Comparison of ENCODE assay signal across 1 cellular context in the genomic region with DNA sequence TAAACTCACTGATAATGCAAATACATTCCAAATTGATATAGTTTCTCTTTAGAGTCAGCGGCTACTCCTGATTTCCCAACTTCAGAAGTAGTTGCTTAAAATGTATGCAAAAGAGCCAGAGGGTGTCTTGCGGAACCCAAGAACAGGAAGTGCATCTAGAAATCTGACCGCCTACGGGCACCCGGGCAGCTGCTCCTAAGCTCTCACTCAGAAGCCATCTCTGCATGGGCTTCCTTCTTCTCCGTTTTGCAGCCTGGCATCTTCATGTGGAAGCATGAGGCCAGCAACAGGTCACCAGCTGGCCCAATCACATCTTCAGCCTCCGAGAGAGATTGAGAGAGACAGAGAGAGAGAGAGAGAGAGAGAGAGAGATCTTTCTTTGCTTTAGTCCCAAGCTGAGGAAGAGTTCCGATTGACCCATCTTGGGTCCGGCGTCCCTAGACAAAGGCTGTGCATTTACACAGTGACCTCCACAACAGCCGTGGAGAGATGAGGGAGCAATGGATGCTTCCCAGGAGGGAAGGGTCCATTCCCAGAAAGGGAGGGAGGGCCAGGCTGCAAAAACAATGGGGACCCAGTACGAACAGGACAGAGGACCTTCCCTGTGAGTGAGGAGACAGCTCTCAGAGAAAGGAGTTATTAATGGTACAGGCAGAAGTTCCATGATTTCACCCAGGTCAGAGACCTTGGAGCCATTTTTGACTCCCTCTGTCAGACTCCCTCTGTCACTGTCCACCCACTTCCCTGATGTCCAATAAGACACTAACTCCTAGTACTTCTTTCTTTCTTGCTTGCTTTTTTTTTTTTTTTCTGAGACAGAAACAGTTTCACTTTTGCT.
TF ChIP-seq lines count a peak whose summit lies in the region.

No MANE protein-coding gene starts in this region.

TF ChIP-seq in K562, 482 proteins besides CTCF, POLR2A, EP300 and RAD21 (continued from another document and continues in another):
- TF ChIP-seq ZNF311 (CRISPR knock-in tag; IDR thresholded peaks at IDR 0.05) (no peak), ZNF57 (CRISPR knock-in tag; IDR thresholded peaks at IDR 0.05) (0 out of 2 replicates have a peak, but pooled peaks have one; percentile 9), ELF2 (CRISPR knock-in tag; IDR thresholded peaks at IDR 0.05) (no peak; the same call in 1 of the 2 replicates), TOE1 (IDR thresholded peaks at IDR 0.05; ENCODE audit: borderline replicate concordance) (peak; percentile 25; the same call in 1 of the 2 replicates), TOE1 (CRISPR knock-in tag; IDR thresholded peaks at IDR 0.05; ENCODE audit: borderline replicate concordance, low read depth) (no peak), POLR2H (tag; IDR thresholded peaks at IDR 0.05; ENCODE audit: low read depth) (peak; percentile 75; the same call in 1 of the 2 replicates), SAFB2 (IDR thresholded peaks at IDR 0.05; ENCODE audit: borderline replicate concordance, low read depth, low read length, severe bottlenecking) (no peak), PRMT5 (CRISPR knock-in tag; IDR thresholded peaks at IDR 0.05) (no peak), EGR1 (conservative IDR thresholded peaks at IDR 0.05) (no peak; the same call in 1 of the 2 replicates), LEF1 (IDR thresholded peaks at IDR 0.05) (peak; percentile 36; the same call in 1 of the 2 replicates), MTA2 (IDR thresholded peaks at IDR 0.05; ENCODE audit: low read depth) (0 out of 2 replicates have a peak, but pooled peaks have one; percentile 16), ZNF561 (CRISPR knock-in tag; conservative IDR thresholded peaks at IDR 0.05) (no peak), ZNF324 (CRISPR knock-in tag; IDR thresholded peaks at IDR 0.05) (0 out of 2 replicates have a peak, but pooled peaks have one; percentile 21), ZNF146 (CRISPR knock-in tag; IDR thresholded peaks at IDR 0.05; ENCODE audit: unreplicated experiment) (no peak), CREB1 (IDR thresholded peaks at IDR 0.05) (no peak), CREB1 (CRISPR knock-in tag; IDR thresholded peaks at IDR 0.05) (no peak), RBFOX2 (IDR thresholded peaks at IDR 0.05; ENCODE audit: low read depth, low read length) (peak; percentile 22; the same call in 1 of the 2 replicates), HNRNPL (IDR thresholded peaks at IDR 0.05; ENCODE audit: low read depth, low read length) (no peak), POLR2AphosphoS5 (IDR thresholded peaks at IDR 0.05; ENCODE audit: control insufficient read depth, insufficient read depth, low read depth, low read length) (peak; percentile 61), ZBED1 (IDR thresholded peaks at IDR 0.05) (no peak), NR2C1 (IDR thresholded peaks at IDR 0.05) (peak; percentile 44), NR2C1 (tag; IDR thresholded peaks at IDR 0.05) (peak; percentile 56; the same call in 1 of the 2 replicates), ZNF830 (CRISPR knock-in tag; IDR thresholded peaks at IDR 0.05) (no peak), MTA3 (IDR thresholded peaks at IDR 0.05; ENCODE audit: borderline replicate concordance) (peak; percentile 55)
- TF ChIP-seq, protein P1, sequence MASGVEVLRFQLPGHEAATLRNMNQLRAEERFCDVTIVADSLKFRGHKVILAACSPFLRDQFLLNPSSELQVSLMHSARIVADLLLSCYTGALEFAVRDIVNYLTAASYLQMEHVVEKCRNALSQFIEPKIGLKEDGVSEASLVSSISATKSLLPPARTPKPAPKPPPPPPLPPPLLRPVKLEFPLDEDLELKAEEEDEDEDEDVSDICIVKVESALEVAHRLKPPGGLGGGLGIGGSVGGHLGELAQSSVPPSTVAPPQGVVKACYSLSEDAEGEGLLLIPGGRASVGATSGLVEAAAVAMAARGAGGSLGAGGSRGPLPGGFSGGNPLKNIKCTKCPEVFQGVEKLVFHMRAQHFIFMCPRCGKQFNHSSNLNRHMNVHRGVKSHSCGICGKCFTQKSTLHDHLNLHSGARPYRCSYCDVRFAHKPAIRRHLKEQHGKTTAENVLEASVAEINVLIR (CRISPR knock-in tag; IDR thresholded peaks at IDR 0.05): 0 out of 2 replicates have a peak, but pooled peaks have one; percentile 8
- TF ChIP-seq, protein P2, sequence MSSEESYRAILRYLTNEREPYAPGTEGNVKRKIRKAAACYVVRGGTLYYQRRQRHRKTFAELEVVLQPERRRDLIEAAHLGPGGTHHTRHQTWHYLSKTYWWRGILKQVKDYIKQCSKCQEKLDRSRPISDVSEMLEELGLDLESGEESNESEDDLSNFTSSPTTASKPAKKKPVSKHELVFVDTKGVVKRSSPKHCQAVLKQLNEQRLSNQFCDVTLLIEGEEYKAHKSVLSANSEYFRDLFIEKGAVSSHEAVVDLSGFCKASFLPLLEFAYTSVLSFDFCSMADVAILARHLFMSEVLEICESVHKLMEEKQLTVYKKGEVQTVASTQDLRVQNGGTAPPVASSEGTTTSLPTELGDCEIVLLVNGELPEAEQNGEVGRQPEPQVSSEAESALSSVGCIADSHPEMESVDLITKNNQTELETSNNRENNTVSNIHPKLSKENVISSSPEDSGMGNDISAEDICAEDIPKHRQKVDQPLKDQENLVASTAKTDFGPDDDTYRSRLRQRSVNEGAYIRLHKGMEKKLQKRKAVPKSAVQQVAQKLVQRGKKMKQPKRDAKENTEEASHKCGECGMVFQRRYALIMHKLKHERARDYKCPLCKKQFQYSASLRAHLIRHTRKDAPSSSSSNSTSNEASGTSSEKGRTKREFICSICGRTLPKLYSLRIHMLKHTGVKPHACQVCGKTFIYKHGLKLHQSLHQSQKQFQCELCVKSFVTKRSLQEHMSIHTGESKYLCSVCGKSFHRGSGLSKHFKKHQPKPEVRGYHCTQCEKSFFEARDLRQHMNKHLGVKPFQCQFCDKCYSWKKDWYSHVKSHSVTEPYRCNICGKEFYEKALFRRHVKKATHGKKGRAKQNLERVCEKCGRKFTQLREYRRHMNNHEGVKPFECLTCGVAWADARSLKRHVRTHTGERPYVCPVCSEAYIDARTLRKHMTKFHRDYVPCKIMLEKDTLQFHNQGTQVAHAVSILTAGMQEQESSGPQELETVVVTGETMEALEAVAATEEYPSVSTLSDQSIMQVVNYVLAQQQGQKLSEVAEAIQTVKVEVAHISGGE (CRISPR knock-in tag; IDR thresholded peaks at IDR 0.05): peak in 2 of 3 experiments; percentile 82 to 98; a peak in 4 of 6 replicates
- TF ChIP-seq, protein P3, sequence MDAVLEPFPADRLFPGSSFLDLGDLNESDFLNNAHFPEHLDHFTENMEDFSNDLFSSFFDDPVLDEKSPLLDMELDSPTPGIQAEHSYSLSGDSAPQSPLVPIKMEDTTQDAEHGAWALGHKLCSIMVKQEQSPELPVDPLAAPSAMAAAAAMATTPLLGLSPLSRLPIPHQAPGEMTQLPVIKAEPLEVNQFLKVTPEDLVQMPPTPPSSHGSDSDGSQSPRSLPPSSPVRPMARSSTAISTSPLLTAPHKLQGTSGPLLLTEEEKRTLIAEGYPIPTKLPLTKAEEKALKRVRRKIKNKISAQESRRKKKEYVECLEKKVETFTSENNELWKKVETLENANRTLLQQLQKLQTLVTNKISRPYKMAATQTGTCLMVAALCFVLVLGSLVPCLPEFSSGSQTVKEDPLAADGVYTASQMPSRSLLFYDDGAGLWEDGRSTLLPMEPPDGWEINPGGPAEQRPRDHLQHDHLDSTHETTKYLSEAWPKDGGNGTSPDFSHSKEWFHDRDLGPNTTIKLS (IDR thresholded peaks at IDR 0.05; ENCODE audit: borderline replicate concordance, low read depth): no peak; the same call in 1 of the 2 replicates
- TF ChIP-seq, protein P4, sequence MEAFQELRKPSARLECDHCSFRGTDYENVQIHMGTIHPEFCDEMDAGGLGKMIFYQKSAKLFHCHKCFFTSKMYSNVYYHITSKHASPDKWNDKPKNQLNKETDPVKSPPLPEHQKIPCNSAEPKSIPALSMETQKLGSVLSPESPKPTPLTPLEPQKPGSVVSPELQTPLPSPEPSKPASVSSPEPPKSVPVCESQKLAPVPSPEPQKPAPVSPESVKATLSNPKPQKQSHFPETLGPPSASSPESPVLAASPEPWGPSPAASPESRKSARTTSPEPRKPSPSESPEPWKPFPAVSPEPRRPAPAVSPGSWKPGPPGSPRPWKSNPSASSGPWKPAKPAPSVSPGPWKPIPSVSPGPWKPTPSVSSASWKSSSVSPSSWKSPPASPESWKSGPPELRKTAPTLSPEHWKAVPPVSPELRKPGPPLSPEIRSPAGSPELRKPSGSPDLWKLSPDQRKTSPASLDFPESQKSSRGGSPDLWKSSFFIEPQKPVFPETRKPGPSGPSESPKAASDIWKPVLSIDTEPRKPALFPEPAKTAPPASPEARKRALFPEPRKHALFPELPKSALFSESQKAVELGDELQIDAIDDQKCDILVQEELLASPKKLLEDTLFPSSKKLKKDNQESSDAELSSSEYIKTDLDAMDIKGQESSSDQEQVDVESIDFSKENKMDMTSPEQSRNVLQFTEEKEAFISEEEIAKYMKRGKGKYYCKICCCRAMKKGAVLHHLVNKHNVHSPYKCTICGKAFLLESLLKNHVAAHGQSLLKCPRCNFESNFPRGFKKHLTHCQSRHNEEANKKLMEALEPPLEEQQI (IDR thresholded peaks at IDR 0.05): no peak
- TF ChIP-seq, protein P5, sequence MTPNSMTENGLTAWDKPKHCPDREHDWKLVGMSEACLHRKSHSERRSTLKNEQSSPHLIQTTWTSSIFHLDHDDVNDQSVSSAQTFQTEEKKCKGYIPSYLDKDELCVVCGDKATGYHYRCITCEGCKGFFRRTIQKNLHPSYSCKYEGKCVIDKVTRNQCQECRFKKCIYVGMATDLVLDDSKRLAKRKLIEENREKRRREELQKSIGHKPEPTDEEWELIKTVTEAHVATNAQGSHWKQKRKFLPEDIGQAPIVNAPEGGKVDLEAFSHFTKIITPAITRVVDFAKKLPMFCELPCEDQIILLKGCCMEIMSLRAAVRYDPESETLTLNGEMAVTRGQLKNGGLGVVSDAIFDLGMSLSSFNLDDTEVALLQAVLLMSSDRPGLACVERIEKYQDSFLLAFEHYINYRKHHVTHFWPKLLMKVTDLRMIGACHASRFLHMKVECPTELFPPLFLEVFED (CRISPR knock-in tag; conservative IDR thresholded peaks at IDR 0.05): peak; percentile 73; the same call in 1 of the 2 replicates
- TF ChIP-seq, protein P6, sequence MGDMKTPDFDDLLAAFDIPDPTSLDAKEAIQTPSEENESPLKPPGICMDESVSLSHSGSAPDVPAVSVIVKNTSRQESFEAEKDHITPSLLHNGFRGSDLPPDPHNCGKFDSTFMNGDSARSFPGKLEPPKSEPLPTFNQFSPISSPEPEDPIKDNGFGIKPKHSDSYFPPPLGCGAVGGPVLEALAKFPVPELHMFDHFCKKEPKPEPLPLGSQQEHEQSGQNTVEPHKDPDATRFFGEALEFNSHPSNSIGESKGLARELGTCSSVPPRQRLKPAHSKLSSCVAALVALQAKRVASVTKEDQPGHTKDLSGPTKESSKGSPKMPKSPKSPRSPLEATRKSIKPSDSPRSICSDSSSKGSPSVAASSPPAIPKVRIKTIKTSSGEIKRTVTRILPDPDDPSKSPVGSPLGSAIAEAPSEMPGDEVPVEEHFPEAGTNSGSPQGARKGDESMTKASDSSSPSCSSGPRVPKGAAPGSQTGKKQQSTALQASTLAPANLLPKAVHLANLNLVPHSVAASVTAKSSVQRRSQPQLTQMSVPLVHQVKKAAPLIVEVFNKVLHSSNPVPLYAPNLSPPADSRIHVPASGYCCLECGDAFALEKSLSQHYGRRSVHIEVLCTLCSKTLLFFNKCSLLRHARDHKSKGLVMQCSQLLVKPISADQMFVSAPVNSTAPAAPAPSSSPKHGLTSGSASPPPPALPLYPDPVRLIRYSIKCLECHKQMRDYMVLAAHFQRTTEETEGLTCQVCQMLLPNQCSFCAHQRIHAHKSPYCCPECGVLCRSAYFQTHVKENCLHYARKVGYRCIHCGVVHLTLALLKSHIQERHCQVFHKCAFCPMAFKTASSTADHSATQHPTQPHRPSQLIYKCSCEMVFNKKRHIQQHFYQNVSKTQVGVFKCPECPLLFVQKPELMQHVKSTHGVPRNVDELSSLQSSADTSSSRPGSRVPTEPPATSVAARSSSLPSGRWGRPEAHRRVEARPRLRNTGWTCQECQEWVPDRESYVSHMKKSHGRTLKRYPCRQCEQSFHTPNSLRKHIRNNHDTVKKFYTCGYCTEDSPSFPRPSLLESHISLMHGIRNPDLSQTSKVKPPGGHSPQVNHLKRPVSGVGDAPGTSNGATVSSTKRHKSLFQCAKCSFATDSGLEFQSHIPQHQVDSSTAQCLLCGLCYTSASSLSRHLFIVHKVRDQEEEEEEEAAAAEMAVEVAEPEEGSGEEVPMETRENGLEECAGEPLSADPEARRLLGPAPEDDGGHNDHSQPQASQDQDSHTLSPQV (IDR thresholded peaks at IDR 0.05): peak; percentile 75
- TF ChIP-seq, protein P7, sequence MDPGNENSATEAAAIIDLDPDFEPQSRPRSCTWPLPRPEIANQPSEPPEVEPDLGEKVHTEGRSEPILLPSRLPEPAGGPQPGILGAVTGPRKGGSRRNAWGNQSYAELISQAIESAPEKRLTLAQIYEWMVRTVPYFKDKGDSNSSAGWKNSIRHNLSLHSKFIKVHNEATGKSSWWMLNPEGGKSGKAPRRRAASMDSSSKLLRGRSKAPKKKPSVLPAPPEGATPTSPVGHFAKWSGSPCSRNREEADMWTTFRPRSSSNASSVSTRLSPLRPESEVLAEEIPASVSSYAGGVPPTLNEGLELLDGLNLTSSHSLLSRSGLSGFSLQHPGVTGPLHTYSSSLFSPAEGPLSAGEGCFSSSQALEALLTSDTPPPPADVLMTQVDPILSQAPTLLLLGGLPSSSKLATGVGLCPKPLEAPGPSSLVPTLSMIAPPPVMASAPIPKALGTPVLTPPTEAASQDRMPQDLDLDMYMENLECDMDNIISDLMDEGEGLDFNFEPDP (CRISPR knock-in tag; IDR thresholded peaks at IDR 0.05): 0 out of 2 replicates have a peak, but pooled peaks have one; percentile 36
- TF ChIP-seq, protein P8, sequence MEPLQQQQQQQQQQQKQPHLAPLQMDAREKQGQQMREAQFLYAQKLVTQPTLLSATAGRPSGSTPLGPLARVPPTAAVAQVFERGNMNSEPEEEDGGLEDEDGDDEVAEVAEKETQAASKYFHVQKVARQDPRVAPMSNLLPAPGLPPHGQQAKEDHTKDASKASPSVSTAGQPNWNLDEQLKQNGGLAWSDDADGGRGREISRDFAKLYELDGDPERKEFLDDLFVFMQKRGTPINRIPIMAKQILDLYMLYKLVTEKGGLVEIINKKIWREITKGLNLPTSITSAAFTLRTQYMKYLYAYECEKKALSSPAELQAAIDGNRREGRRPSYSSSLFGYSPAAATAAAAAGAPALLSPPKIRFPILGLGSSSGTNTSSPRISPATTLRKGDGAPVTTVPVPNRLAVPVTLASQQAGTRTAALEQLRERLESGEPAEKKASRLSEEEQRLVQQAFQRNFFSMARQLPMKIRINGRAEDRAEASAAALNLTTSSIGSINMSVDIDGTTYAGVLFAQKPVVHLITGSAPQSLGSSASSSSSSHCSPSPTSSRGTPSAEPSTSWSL (CRISPR knock-in tag; IDR thresholded peaks at IDR 0.05; ENCODE audit: borderline replicate concordance): no peak
- TF ChIP-seq, protein P9, sequence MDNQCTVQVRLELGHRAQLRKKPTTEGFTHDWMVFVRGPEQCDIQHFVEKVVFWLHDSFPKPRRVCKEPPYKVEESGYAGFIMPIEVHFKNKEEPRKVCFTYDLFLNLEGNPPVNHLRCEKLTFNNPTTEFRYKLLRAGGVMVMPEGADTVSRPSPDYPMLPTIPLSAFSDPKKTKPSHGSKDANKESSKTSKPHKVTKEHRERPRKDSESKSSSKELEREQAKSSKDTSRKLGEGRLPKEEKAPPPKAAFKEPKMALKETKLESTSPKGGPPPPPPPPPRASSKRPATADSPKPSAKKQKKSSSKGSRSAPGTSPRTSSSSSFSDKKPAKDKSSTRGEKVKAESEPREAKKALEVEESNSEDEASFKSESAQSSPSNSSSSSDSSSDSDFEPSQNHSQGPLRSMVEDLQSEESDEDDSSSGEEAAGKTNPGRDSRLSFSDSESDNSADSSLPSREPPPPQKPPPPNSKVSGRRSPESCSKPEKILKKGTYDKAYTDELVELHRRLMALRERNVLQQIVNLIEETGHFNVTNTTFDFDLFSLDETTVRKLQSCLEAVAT (IDR thresholded peaks at IDR 0.05): 0 out of 4 replicates have a peak, but pooled peaks have one; percentile 11 to 19
